ENCODE assay signal across 15 cellular contexts in genomic region chr6:71395731-71396409, GRCh38.
DNase-seq lines count a peak whose midpoint lies in the region; ATAC-seq and TF ChIP-seq lines count a peak whose summit lies in the region.
"Had no signal": no experiment of that assay in that cellular context is flagged by ENCODE, and none has a peak within 500 bp of the region (broad histone marks: within the 10 kb centered on the region; RNA-seq: fewer than 3 reads in every experiment).

No MANE protein-coding gene starts in this region.

- H3K27ac ChIP-seq in lower lobe of right lung (peak overlapping the region; percentile 37), subcutaneous abdominal adipose tissue (ENCODE audit: low read depth, low read length) (peak overlapping the region; percentile 92)
- H3K27ac ChIP-seq: cardiac muscle cell had no signal

- H3K4me1 ChIP-seq in lower lobe of right lung = peaks cover 65% of the 10 kb centered on the region
- H3K4me1 ChIP-seq in subcutaneous abdominal adipose tissue (ENCODE audit: control insufficient read depth in 5 of 5, insufficient read depth in 5 of 5, low read length in 5 of 5) = peaks cover 12 to 53% (median 44%) of the 10 kb centered on the region in 5 donors

- H3K36me3 ChIP-seq in lower lobe of right lung (peaks cover 15% of the 10 kb centered on the region), subcutaneous abdominal adipose tissue (ENCODE audit: control insufficient read depth in 5 of 5, insufficient read depth in 5 of 5, low read length in 5 of 5) (peaks cover 0 to 14% (median 4%) of the 10 kb centered on the region in 5 donors)
- H3K36me3 ChIP-seq: cardiac muscle cell had no signal

- H3K9me3 ChIP-seq in lower lobe of right lung (no peaks in the 10 kb centered on the region), subcutaneous abdominal adipose tissue (ENCODE audit: control insufficient read depth in 5 of 5, low read length in 5 of 5) (no peaks in the 10 kb centered on the region)

- in situ Hi-C loops in GM13976 (cut with MboI; ENCODE audit: low sequenced_read_pairs, unreplicated experiment) = loop anchor here (25.0 kb wide), 1 partner anchor 691 kb away; no protein-coding TSS in a partner anchor

- no peak for TF ChIP-seq CTCF in lower lobe of right lung (IDR thresholded peaks at IDR 0.05)
- no peak for TF ChIP-seq CTCF in GM13976 (IDR thresholded peaks at IDR 0.05; ENCODE audit: borderline replicate concordance, control extremely low read depth, extremely low read depth, insufficient read depth, missing control alignments)

- H3K4me3 ChIP-seq in lower lobe of right lung (no peak overlapping the region), subcutaneous abdominal adipose tissue (ENCODE audit: low read depth in 1 of 5, low read length in 5 of 5) (no peak overlapping the region)
- H3K4me3 ChIP-seq: cardiac muscle cell had no signal

- H3K27me3 ChIP-seq in lower lobe of right lung (ENCODE audit: low read depth) = no peaks in the 10 kb centered on the region
- H3K27me3 ChIP-seq in subcutaneous abdominal adipose tissue (ENCODE audit: control insufficient read depth in 5 of 5, insufficient read depth in 4 of 5, low read length in 5 of 5) = no peaks in the 10 kb centered on the region
- H3K27me3 ChIP-seq: cardiac muscle cell had no signal

- ATAC-seq in lower lobe of right lung (peak in 1 of 2 donors; percentile 68), HG02884 (IDR thresholded peaks at IDR 0.05; ENCODE audit: unreplicated experiment) (no peak)
- ATAC-seq: PC-3 had no signal

- H3K9ac ChIP-seq in subcutaneous abdominal adipose tissue (ENCODE audit: low read length in 5 of 5) = no peak overlapping the region

- intact Hi-C loops in lower lobe of right lung (cut with DNase I) = no loop called here

- DNase-seq in NCI-H1694 treated with DMSO at 0.1 percent for 48 hours (lab: John Stamatoyannopoulos, UW) (peak; percentile 55), NCI-H1694 (lab: John Stamatoyannopoulos, UW) (no peak), RPMI7951 (ENCODE audit: low read depth) (peak; percentile 23), lower lobe of right lung (no peak), GM13976 (ENCODE audit: low spot score) (no peak), DMS53 (lab: John Stamatoyannopoulos, UW) (no peak)
- DNase-seq: activated CD8-positive, alpha-beta memory T cell treated with anti-CD3 and anti-CD28 coated beads, Interleukin-2, amount 50 U/mL, for 4 hours; GDM1; KG1; NCI-H1417 treated with DMSO at 0.1 percent for 48 hours; NCI-H524; PC-3 had no signal

Comparison
In these comparisons a context has a peak if more than half of its experiments do, and no peak if none do; other contexts are left out.
1. DNase-seq: peak in NCI-H1694 treated with DMSO at 0.1 percent for 48 hours (single experiment) and RPMI7951 (single experiment); none in NCI-H1694 (single experiment), lower lobe of right lung (single experiment), GM13976 (single experiment) and DMS53 (single experiment).